ENCODE assay signal across 14 cellular contexts in genomic region chr6:31010393-31011060, GRCh38. TPM values are rescaled to one million over a fixed set of nuclear protein-coding genes. Genes with fewer than 3 reads are reported as not detected.
A peak's percentile ranks its signal among the peaks of the same experiment; 100 is the strongest.
DNase-seq lines count a peak whose midpoint lies in the region; ATAC-seq and TF ChIP-seq lines count a peak whose summit lies in the region.
"Had no signal": no experiment of that assay in that cellular context is flagged by ENCODE, and none has a peak within 500 bp of the region (broad histone marks: within the 10 kb centered on the region; RNA-seq: fewer than 3 reads in every experiment).

TSS of gene MUC22 (plus strand) at chr6:31010474. CDS start at chr6:31010707, 233 bp downstream.

- H3K4me3 ChIP-seq in fibroblast of mammary gland (ENCODE audit: control insufficient read depth, low read depth, low read length), result no peak within 1 kb of the TSS
- H3K4me3 ChIP-seq: A549, right lobe of liver had no signal

- H3K27ac Mint-ChIP-seq in activated CD4-positive, alpha-beta T cell treated with anti-CD3 and anti-CD28 coated beads, Interleukin-2, amount 10 ng/mL, durations not matched to agents 24 days and 14 days, result no peak within 1 kb of the TSS

- H3K9me3 Mint-ChIP-seq in activated CD4-positive, alpha-beta T cell treated with anti-CD3 and anti-CD28 coated beads, Interleukin-2, amount 10 ng/mL, durations not matched to agents 24 days and 14 days, result no peaks in the 10 kb centered on the region

- H3K4me1 Mint-ChIP-seq in activated CD4-positive, alpha-beta T cell treated with anti-CD3 and anti-CD28 coated beads, Interleukin-2, amount 10 ng/mL, durations not matched to agents 24 days and 14 days, result no peaks in the 10 kb centered on the region

- H3K4me3 Mint-ChIP-seq in activated CD4-positive, alpha-beta T cell treated with anti-CD3 and anti-CD28 coated beads, Interleukin-2, amount 10 ng/mL, durations not matched to agents 24 days and 14 days, result no peak within 1 kb of the TSS

- no peak for TF ChIP-seq CTCF in fibroblast of mammary gland (conservative IDR thresholded peaks at IDR 0.05; ENCODE audit: control insufficient read depth, insufficient read depth, low read depth, low read length)
- TF ChIP-seq CTCF in GM10266 (IDR thresholded peaks at IDR 0.05; ENCODE audit: control insufficient read depth, insufficient read depth, low read depth, missing control alignments), result no peak

- H3K36me3 Mint-ChIP-seq in activated CD4-positive, alpha-beta T cell treated with anti-CD3 and anti-CD28 coated beads, Interleukin-2, amount 10 ng/mL, durations not matched to agents 24 days and 14 days (ENCODE audit: low read depth), result no peaks in the 10 kb centered on the region

- no peak for ATAC-seq in HG02610 (IDR thresholded peaks at IDR 0.05; ENCODE audit: unreplicated experiment)
- ATAC-seq: right lobe of liver had no signal

- H3K27me3 Mint-ChIP-seq in activated CD4-positive, alpha-beta T cell treated with anti-CD3 and anti-CD28 coated beads, Interleukin-2, amount 10 ng/mL, durations not matched to agents 24 days and 14 days, result peaks cover 14% of the 10 kb centered on the region

- peak; percentile 20 to 54 for DNase-seq in activated CD4-positive, alpha-beta T cell treated with anti-CD3 and anti-CD28 coated beads, Interleukin-2, amount 50 U/mL, for 48 hours
- no peak for DNase-seq in activated CD4-positive, alpha-beta T cell treated with anti-CD3 and anti-CD28 coated beads, Interleukin-2, amount 10 ng/mL, durations not matched to agents 24 days and 14 days
- DNase-seq in NCI-H226 (peak; percentile 23), fibroblast of mammary gland (ENCODE audit: low read depth) (peak; percentile 75), NCI-H1092 (lab: John Stamatoyannopoulos, UW) (no peak), GM10266 (ENCODE audit: extremely low spot score) (no peak)
- peak; percentile 32 to 36 for DNase-seq in stimulated activated CD4-positive, alpha-beta T cell treated with anti-CD3 and anti-CD28 coated beads, Interleukin-2, amount 100 ng/mL, for 24 hours
- DNase-seq: activated effector memory CD4-positive, alpha-beta T cell treated with anti-CD3 and anti-CD28 coated beads, Interleukin-2, amount 50 U/mL, for 16 hours; effector CD8-positive, alpha-beta T cell; KBM-7; NCI-H2107; right lobe of liver had no signal

- intact Hi-C loops in activated CD4-positive, alpha-beta T cell treated with anti-CD3 and anti-CD28 coated beads, Interleukin-2, amount 10 ng/mL, durations not matched to agents 24 days and 14 days (cut with micrococcal nuclease), result no loop called here

RNA-seq across cellular contexts. Expression of gene MUC22, which starts in this region (rescaled TPM):
- total RNA-seq in activated CD4-positive, alpha-beta T cell treated with anti-CD3 and anti-CD28 coated beads, Interleukin-2, amount 10 ng/mL, durations not matched to agents 24 days and 14 days, result not detected in 2 replicates
- total RNA-seq: right lobe of liver had no signal

Comparison
In these comparisons a context has a peak if more than half of its experiments do, and no peak if none do; other contexts are left out.
1. DNase-seq: peak in activated CD4-positive, alpha-beta T cell treated with anti-CD3 and anti-CD28 coated beads, Interleukin-2, amount 50 U/mL, for 48 hours (2 of 2), NCI-H226 (single experiment), fibroblast of mammary gland (single experiment) and stimulated activated CD4-positive, alpha-beta T cell treated with anti-CD3 and anti-CD28 coated beads, Interleukin-2, amount 100 ng/mL, for 24 hours (2 of 2); none in activated CD4-positive, alpha-beta T cell treated with anti-CD3 and anti-CD28 coated beads, Interleukin-2, amount 10 ng/mL, durations not matched to agents 24 days and 14 days (single experiment), NCI-H1092 (single experiment) and GM10266 (single experiment).